In the genomic region with DNA sequence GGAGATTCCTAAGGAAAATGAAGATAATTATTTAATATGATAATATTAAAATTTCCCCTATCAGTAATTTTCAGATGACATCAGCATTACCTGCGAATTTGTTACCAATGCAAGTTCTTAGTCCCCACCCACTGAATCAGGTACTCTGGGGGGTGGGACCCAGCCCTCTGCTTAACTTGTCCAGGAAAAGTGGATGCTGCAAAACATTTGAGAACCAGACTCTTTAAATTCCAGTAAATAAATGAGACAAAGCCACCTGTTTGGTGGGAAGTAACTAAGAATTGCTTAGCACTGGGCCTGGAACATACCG, we compare ENCODE assay signal across 1 cellular context.
TF ChIP-seq lines count a peak whose summit lies in the region.

No MANE protein-coding gene starts in this region.

TF ChIP-seq in SK-N-SH, 30 proteins besides CTCF, POLR2A, EP300 and RAD21 (continued from another document):
- TF ChIP-seq, protein P1, sequence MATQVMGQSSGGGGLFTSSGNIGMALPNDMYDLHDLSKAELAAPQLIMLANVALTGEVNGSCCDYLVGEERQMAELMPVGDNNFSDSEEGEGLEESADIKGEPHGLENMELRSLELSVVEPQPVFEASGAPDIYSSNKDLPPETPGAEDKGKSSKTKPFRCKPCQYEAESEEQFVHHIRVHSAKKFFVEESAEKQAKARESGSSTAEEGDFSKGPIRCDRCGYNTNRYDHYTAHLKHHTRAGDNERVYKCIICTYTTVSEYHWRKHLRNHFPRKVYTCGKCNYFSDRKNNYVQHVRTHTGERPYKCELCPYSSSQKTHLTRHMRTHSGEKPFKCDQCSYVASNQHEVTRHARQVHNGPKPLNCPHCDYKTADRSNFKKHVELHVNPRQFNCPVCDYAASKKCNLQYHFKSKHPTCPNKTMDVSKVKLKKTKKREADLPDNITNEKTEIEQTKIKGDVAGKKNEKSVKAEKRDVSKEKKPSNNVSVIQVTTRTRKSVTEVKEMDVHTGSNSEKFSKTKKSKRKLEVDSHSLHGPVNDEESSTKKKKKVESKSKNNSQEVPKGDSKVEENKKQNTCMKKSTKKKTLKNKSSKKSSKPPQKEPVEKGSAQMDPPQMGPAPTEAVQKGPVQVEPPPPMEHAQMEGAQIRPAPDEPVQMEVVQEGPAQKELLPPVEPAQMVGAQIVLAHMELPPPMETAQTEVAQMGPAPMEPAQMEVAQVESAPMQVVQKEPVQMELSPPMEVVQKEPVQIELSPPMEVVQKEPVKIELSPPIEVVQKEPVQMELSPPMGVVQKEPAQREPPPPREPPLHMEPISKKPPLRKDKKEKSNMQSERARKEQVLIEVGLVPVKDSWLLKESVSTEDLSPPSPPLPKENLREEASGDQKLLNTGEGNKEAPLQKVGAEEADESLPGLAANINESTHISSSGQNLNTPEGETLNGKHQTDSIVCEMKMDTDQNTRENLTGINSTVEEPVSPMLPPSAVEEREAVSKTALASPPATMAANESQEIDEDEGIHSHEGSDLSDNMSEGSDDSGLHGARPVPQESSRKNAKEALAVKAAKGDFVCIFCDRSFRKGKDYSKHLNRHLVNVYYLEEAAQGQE (IDR thresholded peaks at IDR 0.05; ENCODE audit: low read depth, low read length) = no peak
